In the genomic region with DNA sequence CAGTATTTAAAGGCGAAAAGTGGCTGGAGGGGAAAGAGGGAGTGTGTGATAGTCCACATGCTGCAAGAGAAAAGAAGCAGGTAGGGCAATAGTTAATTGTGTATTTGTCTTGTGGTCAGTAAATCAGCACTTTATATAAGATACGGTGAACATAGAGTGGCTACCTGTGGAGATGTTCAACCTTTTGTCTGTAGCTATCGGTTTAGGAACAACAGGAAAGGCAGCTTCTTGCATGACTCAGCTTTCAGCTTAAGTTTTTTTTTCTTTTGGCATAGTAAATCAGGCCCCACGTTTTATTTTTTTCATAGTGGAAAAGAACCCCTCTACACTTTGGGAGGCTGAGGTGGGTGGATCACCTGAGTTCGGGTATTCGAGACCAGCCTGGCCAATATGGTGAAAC, we compare ENCODE assay signal across 1 cellular context.
A peak's percentile ranks its signal among the peaks of the same experiment; 100 is the strongest.
TF ChIP-seq lines count a peak whose summit lies in the region.

No MANE protein-coding gene starts in this region.

TF ChIP-seq in K562, 482 proteins besides CTCF, POLR2A, EP300 and RAD21 (continued from another document):
- TF ChIP-seq, protein P1, sequence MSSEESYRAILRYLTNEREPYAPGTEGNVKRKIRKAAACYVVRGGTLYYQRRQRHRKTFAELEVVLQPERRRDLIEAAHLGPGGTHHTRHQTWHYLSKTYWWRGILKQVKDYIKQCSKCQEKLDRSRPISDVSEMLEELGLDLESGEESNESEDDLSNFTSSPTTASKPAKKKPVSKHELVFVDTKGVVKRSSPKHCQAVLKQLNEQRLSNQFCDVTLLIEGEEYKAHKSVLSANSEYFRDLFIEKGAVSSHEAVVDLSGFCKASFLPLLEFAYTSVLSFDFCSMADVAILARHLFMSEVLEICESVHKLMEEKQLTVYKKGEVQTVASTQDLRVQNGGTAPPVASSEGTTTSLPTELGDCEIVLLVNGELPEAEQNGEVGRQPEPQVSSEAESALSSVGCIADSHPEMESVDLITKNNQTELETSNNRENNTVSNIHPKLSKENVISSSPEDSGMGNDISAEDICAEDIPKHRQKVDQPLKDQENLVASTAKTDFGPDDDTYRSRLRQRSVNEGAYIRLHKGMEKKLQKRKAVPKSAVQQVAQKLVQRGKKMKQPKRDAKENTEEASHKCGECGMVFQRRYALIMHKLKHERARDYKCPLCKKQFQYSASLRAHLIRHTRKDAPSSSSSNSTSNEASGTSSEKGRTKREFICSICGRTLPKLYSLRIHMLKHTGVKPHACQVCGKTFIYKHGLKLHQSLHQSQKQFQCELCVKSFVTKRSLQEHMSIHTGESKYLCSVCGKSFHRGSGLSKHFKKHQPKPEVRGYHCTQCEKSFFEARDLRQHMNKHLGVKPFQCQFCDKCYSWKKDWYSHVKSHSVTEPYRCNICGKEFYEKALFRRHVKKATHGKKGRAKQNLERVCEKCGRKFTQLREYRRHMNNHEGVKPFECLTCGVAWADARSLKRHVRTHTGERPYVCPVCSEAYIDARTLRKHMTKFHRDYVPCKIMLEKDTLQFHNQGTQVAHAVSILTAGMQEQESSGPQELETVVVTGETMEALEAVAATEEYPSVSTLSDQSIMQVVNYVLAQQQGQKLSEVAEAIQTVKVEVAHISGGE (CRISPR knock-in tag; IDR thresholded peaks at IDR 0.05), result no peak
- TF ChIP-seq ERF (CRISPR knock-in tag; IDR thresholded peaks at IDR 0.05), result no peak
- TF ChIP-seq, protein P2, sequence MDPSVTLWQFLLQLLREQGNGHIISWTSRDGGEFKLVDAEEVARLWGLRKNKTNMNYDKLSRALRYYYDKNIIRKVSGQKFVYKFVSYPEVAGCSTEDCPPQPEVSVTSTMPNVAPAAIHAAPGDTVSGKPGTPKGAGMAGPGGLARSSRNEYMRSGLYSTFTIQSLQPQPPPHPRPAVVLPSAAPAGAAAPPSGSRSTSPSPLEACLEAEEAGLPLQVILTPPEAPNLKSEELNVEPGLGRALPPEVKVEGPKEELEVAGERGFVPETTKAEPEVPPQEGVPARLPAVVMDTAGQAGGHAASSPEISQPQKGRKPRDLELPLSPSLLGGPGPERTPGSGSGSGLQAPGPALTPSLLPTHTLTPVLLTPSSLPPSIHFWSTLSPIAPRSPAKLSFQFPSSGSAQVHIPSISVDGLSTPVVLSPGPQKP (CRISPR knock-in tag; IDR thresholded peaks at IDR 0.05), result no peak
- TF ChIP-seq SNIP1 (IDR thresholded peaks at IDR 0.05; ENCODE audit: low read depth), result no peak
- TF ChIP-seq, protein P3, sequence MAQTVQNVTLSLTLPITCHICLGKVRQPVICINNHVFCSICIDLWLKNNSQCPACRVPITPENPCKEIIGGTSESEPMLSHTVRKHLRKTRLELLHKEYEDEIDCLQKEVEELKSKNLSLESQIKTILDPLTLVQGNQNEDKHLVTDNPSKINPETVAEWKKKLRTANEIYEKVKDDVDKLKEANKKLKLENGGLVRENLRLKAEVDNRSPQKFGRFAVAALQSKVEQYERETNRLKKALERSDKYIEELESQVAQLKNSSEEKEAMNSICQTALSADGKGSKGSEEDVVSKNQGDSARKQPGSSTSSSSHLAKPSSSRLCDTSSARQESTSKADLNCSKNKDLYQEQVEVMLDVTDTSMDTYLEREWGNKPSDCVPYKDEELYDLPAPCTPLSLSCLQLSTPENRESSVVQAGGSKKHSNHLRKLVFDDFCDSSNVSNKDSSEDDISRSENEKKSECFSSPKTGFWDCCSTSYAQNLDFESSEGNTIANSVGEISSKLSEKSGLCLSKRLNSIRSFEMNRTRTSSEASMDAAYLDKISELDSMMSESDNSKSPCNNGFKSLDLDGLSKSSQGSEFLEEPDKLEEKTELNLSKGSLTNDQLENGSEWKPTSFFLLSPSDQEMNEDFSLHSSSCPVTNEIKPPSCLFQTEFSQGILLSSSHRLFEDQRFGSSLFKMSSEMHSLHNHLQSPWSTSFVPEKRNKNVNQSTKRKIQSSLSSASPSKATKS (CRISPR knock-in tag; IDR thresholded peaks at IDR 0.05), result no peak
- peak; percentile 87 for TF ChIP-seq NFE2 (IDR thresholded peaks at IDR 0.05; ENCODE audit: low read depth)
- peak; percentile 18; the same call in 1 of the 2 replicates for TF ChIP-seq JUND (IDR thresholded peaks at IDR 0.05; ENCODE audit: borderline replicate concordance, low read depth, low read length)
- no peak for TF ChIP-seq JUND (tag; IDR thresholded peaks at IDR 0.05; ENCODE audit: borderline replicate concordance, low read depth, low read length)
- TF ChIP-seq, protein P4, sequence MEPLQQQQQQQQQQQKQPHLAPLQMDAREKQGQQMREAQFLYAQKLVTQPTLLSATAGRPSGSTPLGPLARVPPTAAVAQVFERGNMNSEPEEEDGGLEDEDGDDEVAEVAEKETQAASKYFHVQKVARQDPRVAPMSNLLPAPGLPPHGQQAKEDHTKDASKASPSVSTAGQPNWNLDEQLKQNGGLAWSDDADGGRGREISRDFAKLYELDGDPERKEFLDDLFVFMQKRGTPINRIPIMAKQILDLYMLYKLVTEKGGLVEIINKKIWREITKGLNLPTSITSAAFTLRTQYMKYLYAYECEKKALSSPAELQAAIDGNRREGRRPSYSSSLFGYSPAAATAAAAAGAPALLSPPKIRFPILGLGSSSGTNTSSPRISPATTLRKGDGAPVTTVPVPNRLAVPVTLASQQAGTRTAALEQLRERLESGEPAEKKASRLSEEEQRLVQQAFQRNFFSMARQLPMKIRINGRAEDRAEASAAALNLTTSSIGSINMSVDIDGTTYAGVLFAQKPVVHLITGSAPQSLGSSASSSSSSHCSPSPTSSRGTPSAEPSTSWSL (CRISPR knock-in tag; IDR thresholded peaks at IDR 0.05; ENCODE audit: borderline replicate concordance), result no peak
- TF ChIP-seq C11orf30 (IDR thresholded peaks at IDR 0.05; ENCODE audit: low read depth), result peak; percentile 84
- no peak for TF ChIP-seq NFXL1 (CRISPR knock-in tag; IDR thresholded peaks at IDR 0.05)
- TF ChIP-seq TFAM (CRISPR knock-in tag; conservative IDR thresholded peaks at IDR 0.05), result no peak
- TF ChIP-seq MAFK (IDR thresholded peaks at IDR 0.05; ENCODE audit: low read length), result peak; percentile 64; the same call in 1 of the 2 replicates
- TF ChIP-seq NRF1 (conservative IDR thresholded peaks at IDR 0.05 in 1 of 2, IDR thresholded peaks at IDR 0.05 in 1 of 2), result no peak
- TF ChIP-seq HNRNPH1 (optimal IDR thresholded peaks at IDR 0.05; ENCODE audit: low read depth, low read length), result no peak
- TF ChIP-seq, protein P5, sequence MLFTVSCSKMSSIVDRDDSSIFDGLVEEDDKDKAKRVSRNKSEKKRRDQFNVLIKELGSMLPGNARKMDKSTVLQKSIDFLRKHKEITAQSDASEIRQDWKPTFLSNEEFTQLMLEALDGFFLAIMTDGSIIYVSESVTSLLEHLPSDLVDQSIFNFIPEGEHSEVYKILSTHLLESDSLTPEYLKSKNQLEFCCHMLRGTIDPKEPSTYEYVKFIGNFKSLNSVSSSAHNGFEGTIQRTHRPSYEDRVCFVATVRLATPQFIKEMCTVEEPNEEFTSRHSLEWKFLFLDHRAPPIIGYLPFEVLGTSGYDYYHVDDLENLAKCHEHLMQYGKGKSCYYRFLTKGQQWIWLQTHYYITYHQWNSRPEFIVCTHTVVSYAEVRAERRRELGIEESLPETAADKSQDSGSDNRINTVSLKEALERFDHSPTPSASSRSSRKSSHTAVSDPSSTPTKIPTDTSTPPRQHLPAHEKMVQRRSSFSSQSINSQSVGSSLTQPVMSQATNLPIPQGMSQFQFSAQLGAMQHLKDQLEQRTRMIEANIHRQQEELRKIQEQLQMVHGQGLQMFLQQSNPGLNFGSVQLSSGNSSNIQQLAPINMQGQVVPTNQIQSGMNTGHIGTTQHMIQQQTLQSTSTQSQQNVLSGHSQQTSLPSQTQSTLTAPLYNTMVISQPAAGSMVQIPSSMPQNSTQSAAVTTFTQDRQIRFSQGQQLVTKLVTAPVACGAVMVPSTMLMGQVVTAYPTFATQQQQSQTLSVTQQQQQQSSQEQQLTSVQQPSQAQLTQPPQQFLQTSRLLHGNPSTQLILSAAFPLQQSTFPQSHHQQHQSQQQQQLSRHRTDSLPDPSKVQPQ (CRISPR knock-in tag; IDR thresholded peaks at IDR 0.05; ENCODE audit: borderline replicate concordance), result no peak
- TF ChIP-seq ZNF140 (CRISPR knock-in tag; IDR thresholded peaks at IDR 0.05), result no peak
- TF ChIP-seq ZNF23 (CRISPR knock-in tag; IDR thresholded peaks at IDR 0.05), result no peak
- TF ChIP-seq MXI1 (IDR thresholded peaks at IDR 0.05; ENCODE audit: low read depth, low read length), result no peak
- TF ChIP-seq WHSC1 (IDR thresholded peaks at IDR 0.05; ENCODE audit: low read length), result no peak
- TF ChIP-seq, protein P6, sequence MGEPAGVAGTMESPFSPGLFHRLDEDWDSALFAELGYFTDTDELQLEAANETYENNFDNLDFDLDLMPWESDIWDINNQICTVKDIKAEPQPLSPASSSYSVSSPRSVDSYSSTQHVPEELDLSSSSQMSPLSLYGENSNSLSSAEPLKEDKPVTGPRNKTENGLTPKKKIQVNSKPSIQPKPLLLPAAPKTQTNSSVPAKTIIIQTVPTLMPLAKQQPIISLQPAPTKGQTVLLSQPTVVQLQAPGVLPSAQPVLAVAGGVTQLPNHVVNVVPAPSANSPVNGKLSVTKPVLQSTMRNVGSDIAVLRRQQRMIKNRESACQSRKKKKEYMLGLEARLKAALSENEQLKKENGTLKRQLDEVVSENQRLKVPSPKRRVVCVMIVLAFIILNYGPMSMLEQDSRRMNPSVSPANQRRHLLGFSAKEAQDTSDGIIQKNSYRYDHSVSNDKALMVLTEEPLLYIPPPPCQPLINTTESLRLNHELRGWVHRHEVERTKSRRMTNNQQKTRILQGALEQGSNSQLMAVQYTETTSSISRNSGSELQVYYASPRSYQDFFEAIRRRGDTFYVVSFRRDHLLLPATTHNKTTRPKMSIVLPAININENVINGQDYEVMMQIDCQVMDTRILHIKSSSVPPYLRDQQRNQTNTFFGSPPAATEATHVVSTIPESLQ (CRISPR knock-in tag; IDR thresholded peaks at IDR 0.05), result no peak
- peak; percentile 2 for TF ChIP-seq MEIS2 (IDR thresholded peaks at IDR 0.05; ENCODE audit: partially characterized antibody)
- TF ChIP-seq MAFF (IDR thresholded peaks at IDR 0.05; ENCODE audit: low read length), result peak; percentile 38; the same call in 1 of the 2 replicates
- TF ChIP-seq LEF1 (IDR thresholded peaks at IDR 0.05), result 0 out of 2 replicates have a peak, but pooled peaks have one; percentile 35
- peak; percentile 54; the same call in 1 of the 2 replicates for TF ChIP-seq ARID1B (IDR thresholded peaks at IDR 0.05)
- TF ChIP-seq KDM2B (CRISPR knock-in tag; IDR thresholded peaks at IDR 0.05), result no peak
- 0 out of 2 replicates have a peak, but pooled peaks have one; percentile 31 for TF ChIP-seq GATAD2A (IDR thresholded peaks at IDR 0.05)
- TF ChIP-seq TCF3 (CRISPR knock-in tag; IDR thresholded peaks at IDR 0.05), result no peak
- TF ChIP-seq EP400 (IDR thresholded peaks at IDR 0.05), result 0 out of 2 replicates have a peak, but pooled peaks have one; percentile 24
- peak; percentile 88 for TF ChIP-seq MAFG (tag; conservative IDR thresholded peaks at IDR 0.05)
- TF ChIP-seq, protein P7, sequence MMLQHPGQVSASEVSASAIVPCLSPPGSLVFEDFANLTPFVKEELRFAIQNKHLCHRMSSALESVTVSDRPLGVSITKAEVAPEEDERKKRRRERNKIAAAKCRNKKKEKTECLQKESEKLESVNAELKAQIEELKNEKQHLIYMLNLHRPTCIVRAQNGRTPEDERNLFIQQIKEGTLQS (IDR thresholded peaks at IDR 0.05), result peak; percentile 16; the same call in 1 of the 2 replicates
- TF ChIP-seq, protein P7 (CRISPR knock-in tag; conservative IDR thresholded peaks at IDR 0.05), result no peak
- no peak for TF ChIP-seq E2F3 (CRISPR knock-in tag; IDR thresholded peaks at IDR 0.05)
- TF ChIP-seq CBFB (CRISPR knock-in tag; IDR thresholded peaks at IDR 0.05), result no peak
